In the genomic region with DNA sequence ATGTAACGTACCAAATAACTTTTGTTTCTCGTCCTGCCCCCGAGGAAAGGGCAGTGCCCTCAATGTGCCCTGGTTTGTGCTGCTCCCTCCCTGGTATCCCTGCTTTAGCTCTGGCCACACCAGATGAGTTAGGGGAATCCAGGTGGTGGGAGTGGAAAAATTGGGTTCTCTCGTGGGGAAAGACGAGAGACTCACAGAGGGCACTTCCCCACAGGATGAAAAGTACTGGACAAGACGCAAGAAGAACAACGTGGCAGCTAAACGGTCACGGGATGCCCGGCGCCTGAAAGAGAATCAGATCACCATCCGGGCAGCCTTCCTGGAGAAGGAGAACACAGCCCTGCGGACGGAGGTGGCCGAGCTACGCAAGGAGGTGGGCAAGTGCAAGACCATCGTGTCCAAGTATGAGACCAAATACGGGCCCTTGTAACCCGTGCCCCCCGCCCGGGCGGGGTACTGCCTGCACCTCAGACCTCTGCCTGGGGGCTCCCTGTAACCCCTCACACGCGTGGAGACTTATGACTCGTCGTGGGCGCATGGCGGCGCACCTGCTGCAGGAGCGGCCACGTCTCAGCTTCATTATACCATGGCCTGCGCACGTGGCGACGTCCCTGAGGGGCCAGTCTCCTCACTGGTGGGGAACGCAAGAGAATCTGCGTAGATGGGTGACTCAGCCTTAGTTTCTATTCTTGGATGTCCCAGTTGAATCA, we compare ENCODE assay signal across 28 cellular contexts.
"Had no signal": no experiment of that assay in that cellular context is flagged by ENCODE, and none has a peak within 500 bp of the region (broad histone marks: within the 10 kb centered on the region; RNA-seq: fewer than 3 reads in every experiment).

No MANE protein-coding gene starts in this region.

- H3K27me3 Mint-ChIP-seq: activated CD4-positive, alpha-beta T cell treated with anti-CD3 and anti-CD28 coated beads for 36 hours; activated naive CD8-positive, alpha-beta T cell; central memory CD8-positive, alpha-beta T cell; stimulated activated naive B cell treated with anti-CD40 and anti-IgM and Interleukin-4, amounts not matched to agents 10 μg/mL and 1 μg/mL and 100 μg/mL, for 72 hours had no signal

- H3K4me3 Mint-ChIP-seq: activated CD4-positive, alpha-beta T cell treated with anti-CD3 and anti-CD28 coated beads for 36 hours; activated naive CD8-positive, alpha-beta T cell; activated T-cell treated with anti-CD3 and anti-CD28 coated beads, Interleukin-2, amount 50 U/mL, for 72 hours; central memory CD8-positive, alpha-beta T cell; nephron progenitor cell; stimulated activated naive B cell treated with anti-CD40 and anti-IgM and Interleukin-4, amounts not matched to agents 10 μg/mL and 1 μg/mL and 100 μg/mL, for 72 hours had no signal

- FAIRE-seq: astrocyte, colon, endometrium, pancreas had no signal

- H3K9me3 ChIP-seq: adrenal gland, pancreas, prostate gland, stomach, suprapubic skin, uterus had no signal

- H3K27ac Mint-ChIP-seq: activated CD4-positive, alpha-beta T cell treated with anti-CD3 and anti-CD28 coated beads for 36 hours; activated naive CD8-positive, alpha-beta T cell; activated T-cell treated with anti-CD3 and anti-CD28 coated beads, Interleukin-2, amount 50 U/mL, for 72 hours; stimulated activated naive B cell treated with anti-CD40 and anti-IgM and Interleukin-4, amounts not matched to agents 10 μg/mL and 1 μg/mL and 100 μg/mL, for 72 hours had no signal

- DNase-seq: activated CD4-positive, alpha-beta T cell treated with anti-CD3 and anti-CD28 coated beads for 36 hours; activated CD4-positive, CD25-positive, alpha-beta regulatory T cell; activated naive CD4-positive, alpha-beta T cell treated with Interleukin-2 at 50 U/mL for 16 hours; activated T-cell treated with anti-CD3 and anti-CD28 coated beads for 4 hours; activated T-cell treated with anti-CD3 and anti-CD28 coated beads, Interleukin-2, amount 50 U/mL, for 72 hours; adrenal gland; dermis blood vessel endothelial cell; effector CD8-positive, alpha-beta T cell; nephron progenitor cell; retina; stimulated activated CD4-positive, alpha-beta T cell treated with anti-CD3 and anti-CD28 coated beads, Interleukin-1b, Interleukin-23, amount 100 ng/mL, for 48 hours; stimulated activated CD4-positive, alpha-beta T cell treated with anti-CD3 and anti-CD28 coated beads, Interleukin-4, amount 100 ng/mL, for 4 hours; stimulated activated CD8-positive, alpha-beta memory T cell treated with anti-CD3 and anti-CD28 coated beads, Interleukin-4, amount 100 ng/mL, for 48 hours; stimulated activated naive B cell treated with anti-CD40 and anti-IgM and Interleukin-4, amounts not matched to agents 10 μg/mL and 1 μg/mL and 100 μg/mL, for 72 hours; stomach; trophoblast cell; uterus had no signal

- H3K4me1 ChIP-seq: pancreas, prostate gland had no signal

- ATAC-seq: activated CD4-positive, alpha-beta T cell treated with anti-CD3 and anti-CD28 coated beads for 36 hours; activated T-cell treated with anti-CD3 and anti-CD28 coated beads, Interleukin-2, amount 50 U/mL, for 72 hours; left lobe of liver; pancreas; stimulated activated naive B cell treated with anti-CD40 and anti-IgM and Interleukin-4, amounts not matched to agents 10 μg/mL and 1 μg/mL and 100 μg/mL, for 72 hours had no signal

- H3K27me3 ChIP-seq: adrenal gland, pancreas, stomach, suprapubic skin, uterus had no signal

- H3K27ac ChIP-seq: epithelial cell of prostate, pancreas, prostate gland, stomach, suprapubic skin had no signal

- H3K9me3 Mint-ChIP-seq: activated T-cell treated with anti-CD3 and anti-CD28 coated beads, Interleukin-2, amount 50 U/mL, for 72 hours; central memory CD8-positive, alpha-beta T cell; nephron progenitor cell; stimulated activated naive B cell treated with anti-CD40 and anti-IgM and Interleukin-4, amounts not matched to agents 10 μg/mL and 1 μg/mL and 100 μg/mL, for 72 hours had no signal

- H3K4me2 ChIP-seq: smooth muscle cell had no signal

- H3K36me3 Mint-ChIP-seq: activated naive CD8-positive, alpha-beta T cell had no signal

- H3K4me3 ChIP-seq: adrenal gland, pancreas, prostate gland, smooth muscle cell, stomach, suprapubic skin, uterus had no signal

- H3K4me1 Mint-ChIP-seq: activated CD4-positive, alpha-beta T cell treated with anti-CD3 and anti-CD28 coated beads for 36 hours; central memory CD8-positive, alpha-beta T cell; stimulated activated naive B cell treated with anti-CD40 and anti-IgM and Interleukin-4, amounts not matched to agents 10 μg/mL and 1 μg/mL and 100 μg/mL, for 72 hours had no signal

- H3K36me3 ChIP-seq: uterus had no signal
